ENCODE assay signal across 36 cellular contexts in genomic region chr14:26939756-26940155, GRCh38.
"Had no signal": no experiment of that assay in that cellular context is flagged by ENCODE, and none has a peak within 500 bp of the region (broad histone marks: within the 10 kb centered on the region; RNA-seq: fewer than 3 reads in every experiment).

No MANE protein-coding gene starts in this region.

- ATAC-seq: activated CD4-positive, alpha-beta T cell treated with anti-CD3 and anti-CD28 coated beads for 36 hours; activated CD4-positive, CD25-positive, alpha-beta regulatory T cell treated with anti-CD3 and anti-CD28 coated beads, Interleukin-2, amount 50 U/mL, for 24 hours; activated CD8-positive, alpha-beta memory T cell treated with anti-CD3 and anti-CD28 coated beads, Interleukin-2, amount 10 ng/mL, durations not matched to agents 7 days and 5 days; activated CD8-positive, alpha-beta T cell treated with anti-CD3 and anti-CD28 coated beads, Interleukin-2, amount 10 ng/mL, durations not matched to agents 7 days and 5 days; activated naive CD4-positive, alpha-beta T cell treated with anti-CD3 and anti-CD28 coated beads, Interleukin-2, amount 50 U/mL, for 72 hours; activated T-cell treated with anti-CD3 and anti-CD28 coated beads, Interleukin-2, amount 50 U/mL, for 4 hours; activated T-cell treated with anti-CD3 and anti-CD28 coated beads, Interleukin-2, amount 50 U/mL, for 72 hours; activated T-helper 17 cell treated with anti-CD3 and anti-CD28 coated beads, Interleukin-2, amount 50 U/mL, for 72 hours; body of pancreas had no signal

- H3K4me3 ChIP-seq: adrenal gland, body of pancreas, breast epithelium had no signal

- H3K27me3 ChIP-seq: adrenal gland, body of pancreas, brain microvascular endothelial cell, breast epithelium had no signal

- H3K4me1 ChIP-seq: adrenal gland, body of pancreas, breast epithelium had no signal

- FAIRE-seq: astrocyte, colon, TTC549 had no signal

- H3K9me3 ChIP-seq: adrenal gland, body of pancreas, breast epithelium had no signal

- H3K27ac ChIP-seq: adrenal gland, body of pancreas, brain microvascular endothelial cell, breast epithelium, VCaP had no signal

- DNase-seq: activated CD4-positive, alpha-beta memory T cell treated with anti-CD3 and anti-CD28 coated beads, Interleukin-2, amount 10 ng/mL, durations not matched to agents 7 days and 5 days; activated CD4-positive, alpha-beta T cell treated with anti-CD3 and anti-CD28 coated beads for 1 hour; activated CD4-positive, alpha-beta T cell treated with anti-CD3 and anti-CD28 coated beads for 36 hours; activated CD4-positive, alpha-beta T cell treated with anti-CD3 and anti-CD28 coated beads for 48 hours; activated CD4-positive, alpha-beta T cell treated with anti-CD3 and anti-CD28 coated beads, Interleukin-2, amount 10 ng/mL, durations not matched to agents 7 days and 5 days; activated CD4-positive, alpha-beta T cell treated with anti-CD3 and anti-CD28 coated beads, Interleukin-2, amount 50 U/mL, for 48 hours; activated CD4-positive, CD25-positive, alpha-beta regulatory T cell; activated CD8-positive, alpha-beta memory T cell treated with anti-CD3 and anti-CD28 coated beads for 24 hours; activated CD8-positive, alpha-beta memory T cell treated with anti-CD3 and anti-CD28 coated beads, Interleukin-2, amount 10 ng/mL, durations not matched to agents 7 days and 5 days; activated CD8-positive, alpha-beta memory T cell treated with anti-CD3 and anti-CD28 coated beads, Interleukin-2, amount 50 U/mL, for 48 hours; activated CD8-positive, alpha-beta T cell treated with anti-CD3 and anti-CD28 coated beads, Interleukin-2, amount 10 ng/mL, durations not matched to agents 7 days and 5 days; activated effector memory CD4-positive, alpha-beta T cell treated with anti-CD3 and anti-CD28 coated beads, Interleukin-2, amount 50 U/mL, for 16 hours; activated gamma-delta T cell treated with Interleukin-2 at 50 U/mL for 16 hours; activated naive CD4-positive, alpha-beta T cell; activated naive CD4-positive, alpha-beta T cell treated with anti-CD3 and anti-CD28 coated beads for 36 hours; activated naive CD4-positive, alpha-beta T cell treated with anti-CD3 and anti-CD28 coated beads, Interleukin-2, amount 50 U/mL, for 16 hours; activated naive CD8-positive, alpha-beta T cell treated with anti-CD3 and anti-CD28 coated beads for 36 hours; activated T-cell treated with anti-CD3 and anti-CD28 coated beads, Interleukin-2, amount 50 U/mL, for 4 hours; activated T-cell treated with anti-CD3 and anti-CD28 coated beads, Interleukin-2, amount 50 U/mL, for 72 hours; adrenal gland; amniotic stem cell; aorta; body of pancreas; brain microvascular endothelial cell; central memory CD4-positive, alpha-beta T cell; cerebellar nuclear complex; T-helper 2 cell; T-helper 9 cell had no signal

- H3K36me3 ChIP-seq: adrenal gland, brain microvascular endothelial cell, breast epithelium had no signal
